ENCODE assay signal across 8 cellular contexts in genomic region chr17:42121066-42121769, GRCh38. TPM values are rescaled to one million over a fixed set of nuclear protein-coding genes. Genes with fewer than 3 reads are reported as not detected.
DNase-seq lines count a peak whose midpoint lies in the region; ATAC-seq and TF ChIP-seq lines count a peak whose summit lies in the region.

KAT2A (minus strand) TSS chr17:42121367; CDS start chr17:42121304, 63 bp downstream.

- H3K9me3 Mint-ChIP-seq in activated CD4-positive, alpha-beta T cell treated with anti-CD3 and anti-CD28 coated beads, Interleukin-2, amount 10 ng/mL, durations not matched to agents 7 days and 5 days = no peaks in the 10 kb centered on the region

- peak; percentile 85 for DNase-seq in NCI-H510A (lab: John Stamatoyannopoulos, UW)
- DNase-seq in activated CD4-positive, alpha-beta T cell treated with anti-CD3 and anti-CD28 coated beads, Interleukin-2, amount 10 ng/mL, durations not matched to agents 7 days and 5 days = peak; percentile 75
- no peak for DNase-seq in coronary artery (ENCODE audit: low spot score)
- peak; percentile 88 for DNase-seq in left lobe of liver (ENCODE audit: low spot score)
- peak; percentile 76 for DNase-seq in stimulated activated CD4-positive, alpha-beta T cell treated with anti-CD3 and anti-CD28 coated beads, Interleukin-1b, Interleukin-23, amount 100 ng/mL, for 48 hours

- peak within 1 kb of the TSS; percentile 73 for H3K27ac Mint-ChIP-seq in activated CD4-positive, alpha-beta T cell treated with anti-CD3 and anti-CD28 coated beads, Interleukin-2, amount 10 ng/mL, durations not matched to agents 7 days and 5 days

- H3K4me3 Mint-ChIP-seq in activated CD4-positive, alpha-beta T cell treated with anti-CD3 and anti-CD28 coated beads, Interleukin-2, amount 10 ng/mL, durations not matched to agents 7 days and 5 days = peak within 1 kb of the TSS; percentile 67

- H3K4me1 Mint-ChIP-seq in activated CD4-positive, alpha-beta T cell treated with anti-CD3 and anti-CD28 coated beads, Interleukin-2, amount 10 ng/mL, durations not matched to agents 7 days and 5 days = peaks cover 31% of the 10 kb centered on the region

- ATAC-seq in HG02943 (IDR thresholded peaks at IDR 0.05; ENCODE audit: low read depth, unreplicated experiment) (peak; percentile 67), left lobe of liver (peak; percentile 72), HG03442 (IDR thresholded peaks at IDR 0.05; ENCODE audit: unreplicated experiment) (no peak)

- H3K27me3 Mint-ChIP-seq in activated CD4-positive, alpha-beta T cell treated with anti-CD3 and anti-CD28 coated beads, Interleukin-2, amount 10 ng/mL, durations not matched to agents 7 days and 5 days = no peaks in the 10 kb centered on the region

- TF ChIP-seq POLR2A in GM10847 (IDR thresholded peaks at IDR 0.05; ENCODE audit: extremely low read depth, insufficient read length) = peak; percentile 72

- TF ChIP-seq CTCF in coronary artery (IDR thresholded peaks at IDR 0.05) = no peak

- POLR2A ChIA-PET in activated CD4-positive, alpha-beta T cell treated with anti-CD3 and anti-CD28 coated beads, Interleukin-2, amount 10 ng/mL, durations not matched to agents 7 days and 5 days (lab: Charles Lee) = interaction anchor here (0.6 kb wide), 1 partner anchor 11 kb away, joined by 6 read pairs; no protein-coding TSS in a partner anchor

- H3K4me3 ChIP-seq in coronary artery = peak within 1 kb of the TSS; percentile 81

- CTCF ChIA-PET in activated CD4-positive, alpha-beta T cell treated with anti-CD3 and anti-CD28 coated beads, Interleukin-2, amount 10 ng/mL, durations not matched to agents 7 days and 5 days (lab: Charles Lee) = interaction anchor here (0.6 to 4.2 kb wide), 5 partner anchors 9 to 104 kb away, joined by 3 to 16 read pairs (median 3); partner anchors contain the start of gene DNAJC7

- peak within 1 kb of the TSS in 1 of 2 donors; percentile 37 for H3K27ac ChIP-seq in coronary artery

- peaks cover 25% of the 10 kb centered on the region for H3K36me3 Mint-ChIP-seq in activated CD4-positive, alpha-beta T cell treated with anti-CD3 and anti-CD28 coated beads, Interleukin-2, amount 10 ng/mL, durations not matched to agents 7 days and 5 days (ENCODE audit: low read depth)

RNA-seq across cellular contexts. Expression of gene KAT2A, which starts in this region (rescaled TPM):
- total RNA-seq in activated CD4-positive, alpha-beta T cell treated with anti-CD3 and anti-CD28 coated beads, Interleukin-2, amount 10 ng/mL, durations not matched to agents 7 days and 5 days = 10 to 100 TPM; 47.9 to 48.3 TPM
- 30.8 TPM for total RNA-seq in left lobe of liver
